2 cellular contexts compared by ENCODE assay signal in genomic region chr1:2566106-2567045, GRCh38.
TF ChIP-seq lines count a peak whose summit lies in the region.

No MANE protein-coding gene starts in this region.

TF ChIP-seq in HEK293, 187 proteins besides CTCF, POLR2A, EP300 and RAD21 (continues in another document):
- TF ChIP-seq EGR2 (tag by site-specific recombination; IDR thresholded peaks at IDR 0.05; ENCODE audit: low read depth) = peak; percentile 44; the same call in 1 of the 2 replicates
- peak; percentile 94 for TF ChIP-seq GLIS1 (tag by site-specific recombination; IDR thresholded peaks at IDR 0.05)
- TF ChIP-seq RBAK (tag by site-specific recombination; IDR thresholded peaks at IDR 0.05) = peak; percentile 53; the same call in 1 of the 2 replicates
- 0 out of 2 replicates have a peak, but pooled peaks have one; percentile 25 for TF ChIP-seq ZBTB1 (tag by site-specific recombination; IDR thresholded peaks at IDR 0.05)
- no peak for TF ChIP-seq ZNF214 (tag by site-specific recombination; IDR thresholded peaks at IDR 0.05; ENCODE audit: borderline replicate concordance)
- peak; percentile 55; the same call in 1 of the 2 replicates for TF ChIP-seq ZNF558 (tag by site-specific recombination; IDR thresholded peaks at IDR 0.05)
- 0 out of 2 replicates have a peak, but pooled peaks have one; percentile 49 for TF ChIP-seq ZFP37 (tag by site-specific recombination; IDR thresholded peaks at IDR 0.05)
- no peak for TF ChIP-seq KLF10 (tag by site-specific recombination; IDR thresholded peaks at IDR 0.05)
- peak; percentile 83 for TF ChIP-seq ZNF426 (tag by site-specific recombination; IDR thresholded peaks at IDR 0.05)
- TF ChIP-seq REST (tag by site-specific recombination; IDR thresholded peaks at IDR 0.05) = peak; percentile 54; the same call in 1 of the 2 replicates
- TF ChIP-seq ZNF76 (tag by site-specific recombination; IDR thresholded peaks at IDR 0.05; ENCODE audit: borderline replicate concordance, low read depth) = no peak
- TF ChIP-seq ZNF664 (tag by site-specific recombination; IDR thresholded peaks at IDR 0.05) = peak; percentile 63; the same call in 1 of the 2 replicates
- TF ChIP-seq ZNF623 (tag by site-specific recombination; IDR thresholded peaks at IDR 0.05) = peak; percentile 74
- peak; percentile 72; the same call in 1 of the 2 replicates for TF ChIP-seq ZNF266 (tag by site-specific recombination; IDR thresholded peaks at IDR 0.05; ENCODE audit: low read depth)
- no peak for TF ChIP-seq PRDM4 (tag by site-specific recombination; IDR thresholded peaks at IDR 0.05)
- TF ChIP-seq ZNF140 (tag by site-specific recombination; IDR thresholded peaks at IDR 0.05) = peak; percentile 65
- TF ChIP-seq ZBTB11 (tag by site-specific recombination; conservative IDR thresholded peaks at IDR 0.05; ENCODE audit: low read depth) = peak; percentile 75
- no peak for TF ChIP-seq ZNF488 (tag by site-specific recombination; IDR thresholded peaks at IDR 0.05)

TF ChIP-seq in GM12878, 131 proteins besides CTCF, POLR2A, EP300 and RAD21:
- no peak for TF ChIP-seq ZNF384 (IDR thresholded peaks at IDR 0.05; ENCODE audit: borderline replicate concordance, low read depth, low read length)
- TF ChIP-seq CBX5 (IDR thresholded peaks at IDR 0.05; ENCODE audit: low read depth) = no peak
- no peak for TF ChIP-seq USF1 (IDR thresholded peaks at IDR 0.05; ENCODE audit: borderline replicate concordance, extremely low read length, insufficient read depth, low read depth, low read length)
- no peak for TF ChIP-seq RCOR1 (conservative IDR thresholded peaks at IDR 0.05; ENCODE audit: low read depth, low read length)
- TF ChIP-seq SUZ12 (IDR thresholded peaks at IDR 0.05; ENCODE audit: unreplicated experiment) = no peak
- TF ChIP-seq ZBED1 (IDR thresholded peaks at IDR 0.05; ENCODE audit: borderline replicate concordance) = no peak
- no peak for TF ChIP-seq ZZZ3 (IDR thresholded peaks at IDR 0.05; ENCODE audit: control insufficient read depth, insufficient read length, low read depth)
